Comparison of ENCODE assay signal across 20 cellular contexts in the genomic region with DNA sequence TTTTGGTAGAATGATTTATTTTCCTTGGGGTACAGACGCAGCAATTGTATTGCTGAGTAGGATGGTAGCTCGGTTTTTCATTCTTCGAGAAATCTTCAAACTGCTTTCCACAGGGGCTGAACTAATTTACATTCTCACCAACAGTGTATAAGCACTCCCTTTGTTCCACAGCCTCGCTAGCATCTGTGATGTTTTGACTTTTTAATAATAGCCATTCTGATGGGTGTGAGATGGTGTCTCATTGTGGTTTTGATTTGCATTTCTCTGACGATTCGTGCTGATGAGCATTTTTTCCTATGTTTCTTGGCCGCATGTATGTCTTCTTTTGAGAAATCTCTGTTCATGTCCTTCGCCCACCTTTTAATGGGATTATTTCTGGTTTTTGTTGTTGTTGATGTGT. TPM values are rescaled to one million over a fixed set of nuclear protein-coding genes. Genes with fewer than 3 reads are reported as not detected.
DNase-seq lines count a peak whose midpoint lies in the region; ATAC-seq and TF ChIP-seq lines count a peak whose summit lies in the region.
"Had no signal": no experiment of that assay in that cellular context is flagged by ENCODE, and none has a peak within 500 bp of the region (broad histone marks: within the 10 kb centered on the region; RNA-seq: fewer than 3 reads in every experiment).

No MANE protein-coding gene starts in this region.

- no peak overlapping the region for H3K4me3 ChIP-seq in MM.1S (ENCODE audit: low read length)
- no peak overlapping the region for H3K4me3 ChIP-seq in endodermal cell (ENCODE audit: low read length)
- H3K4me3 ChIP-seq in neural cell (ENCODE audit: low read length): no peak overlapping the region
- H3K4me3 ChIP-seq: A549, GM23248 had no signal

- no peak for ATAC-seq in HG03439 (IDR thresholded peaks at IDR 0.05; ENCODE audit: unreplicated experiment)
- no peak for ATAC-seq in GM19397 (IDR thresholded peaks at IDR 0.05; ENCODE audit: unreplicated experiment)
- ATAC-seq: HCT116 had no signal

- H3K27me3 Mint-ChIP-seq in endodermal cell (ENCODE audit: insufficient read depth): peaks cover 21% of the 10 kb centered on the region
- peaks cover 30% of the 10 kb centered on the region for H3K27me3 Mint-ChIP-seq in type B pancreatic cell

- peaks cover 9% of the 10 kb centered on the region for H3F3A ChIP-seq in MM.1S (ENCODE audit: insufficient read depth, low read length)
- no peaks in the 10 kb centered on the region for H3F3A ChIP-seq in neural cell (ENCODE audit: insufficient read depth, low read length, poor library complexity, severe bottlenecking)

- H3K4me1 ChIP-seq in MM.1S (ENCODE audit: low read length): peaks cover 29% of the 10 kb centered on the region
- no peaks in the 10 kb centered on the region for H3K4me1 ChIP-seq in endodermal cell (ENCODE audit: control insufficient read depth, insufficient read depth, low read length)
- H3K4me1 ChIP-seq: A549 had no signal

- H3K27ac Mint-ChIP-seq in endodermal cell (no peak overlapping the region), type B pancreatic cell (peak overlapping the region; percentile 9)
- H3K27ac Mint-ChIP-seq: CD4-positive, alpha-beta memory T cell; H9 had no signal

- TF ChIP-seq CTCF in MM.1S (IDR thresholded peaks at IDR 0.05; ENCODE audit: low read length): no peak
- TF ChIP-seq CTCF in endodermal cell (conservative IDR thresholded peaks at IDR 0.05): no peak
- TF ChIP-seq CTCF in neural cell (IDR thresholded peaks at IDR 0.05; ENCODE audit: poor library complexity, severe bottlenecking): no peak
- no peak for TF ChIP-seq CTCF in type B pancreatic cell (conservative IDR thresholded peaks at IDR 0.05)

- TF ChIP-seq EP300 in neural cell (conservative IDR thresholded peaks at IDR 0.05; ENCODE audit: poor library complexity, severe bottlenecking): no peak

- H3K4me1 Mint-ChIP-seq in endodermal cell (peaks cover 8% of the 10 kb centered on the region), type B pancreatic cell (ENCODE audit: unreplicated experiment) (peaks cover 29% of the 10 kb centered on the region)

- no peaks in the 10 kb centered on the region for H3K9me3 ChIP-seq in MM.1S (replicated peaks; ENCODE audit: insufficient read depth, low read length)
- no peaks in the 10 kb centered on the region for H3K9me3 ChIP-seq in endodermal cell (ENCODE audit: control insufficient read depth, low read length)
- no peaks in the 10 kb centered on the region for H3K9me3 ChIP-seq in neural cell (ENCODE audit: low read length)

- H3K9me3 Mint-ChIP-seq in endodermal cell (peaks cover 5% of the 10 kb centered on the region), type B pancreatic cell (peaks cover under 1% of the 10 kb centered on the region)

- DNase-seq in MM.1S (peak; percentile 54), endodermal cell (no peak), type B pancreatic cell (ENCODE audit: extremely low spot score, unreplicated experiment) (no peak), SIG-M5 treated with dmso at 0.1 percent for 504 hours (lab: John Stamatoyannopoulos, UW; ENCODE audit: unreplicated experiment) (no peak)
- DNase-seq: 8988T; ACHN; AML-193; C1 segment of cervical spinal cord; Calu3; CD4-positive, alpha-beta memory T cell; COR-L47; DMS79 treated with DMSO at 0.1 percent for 48 hours; GF-D8; GM23248 had no signal

- H3K27me3 ChIP-seq in MM.1S (replicated peaks; ENCODE audit: insufficient read depth, low read length) (no peaks in the 10 kb centered on the region), endodermal cell (ENCODE audit: control insufficient read depth, insufficient read depth, low read length, poor library complexity, severe bottlenecking) (no peaks in the 10 kb centered on the region), neural cell (ENCODE audit: insufficient read depth, low read depth, low read length) (no peaks in the 10 kb centered on the region)

- H3K36me3 Mint-ChIP-seq in endodermal cell (ENCODE audit: low read depth) (no peaks in the 10 kb centered on the region), type B pancreatic cell (no peaks in the 10 kb centered on the region)
- H3K36me3 Mint-ChIP-seq: CD4-positive, alpha-beta memory T cell had no signal

- H3K4me3 Mint-ChIP-seq in endodermal cell (no peak overlapping the region), type B pancreatic cell (no peak overlapping the region)
- H3K4me3 Mint-ChIP-seq: CD4-positive, alpha-beta memory T cell; H9 had no signal

- H3K27ac ChIP-seq in MM.1S (ENCODE audit: low read length): peak overlapping the region; percentile 29; the same call in 1 of the 2 replicates
- peak overlapping the region; percentile 60 for H3K27ac ChIP-seq in endodermal cell (ENCODE audit: low read depth, low read length)
- peak overlapping the region; percentile 86 for H3K27ac ChIP-seq in neural cell (ENCODE audit: low read length)
- H3K27ac ChIP-seq: A549, GM23248 had no signal

- TF ChIP-seq RAD21 in neural cell (conservative IDR thresholded peaks at IDR 0.05): no peak

- no peaks in the 10 kb centered on the region for H3K79me2 ChIP-seq in MM.1S (ENCODE audit: low read length)
- H3K79me2 ChIP-seq in neural cell (replicated peaks; ENCODE audit: insufficient read depth, low read length): no peaks in the 10 kb centered on the region

- 86 to 88% methylated on average over 4 to 8 of the region's 8 CpGs for WGBS in endodermal cell (ENCODE audit: insufficient coverage in 1 of 2, insufficient read length in 1 of 2), 2 experiments

- H2AFZ ChIP-seq in MM.1S (ENCODE audit: low read length): peak overlapping the region; percentile 17; the same call in 1 of the 2 replicates
- no peak overlapping the region for H2AFZ ChIP-seq in neural cell (ENCODE audit: low read depth, low read length)
- H2AFZ ChIP-seq: GM23248 had no signal

- H4K20me1 ChIP-seq in MM.1S (ENCODE audit: insufficient read depth, low read length) (no peaks in the 10 kb centered on the region), neural cell (ENCODE audit: insufficient read depth) (no peaks in the 10 kb centered on the region)

- H3K9me2 ChIP-seq in MM.1S (replicated peaks; ENCODE audit: insufficient read depth, low read length): no peaks in the 10 kb centered on the region
- no peaks in the 10 kb centered on the region for H3K9me2 ChIP-seq in neural cell (ENCODE audit: insufficient read depth, low read length)

- no peaks in the 10 kb centered on the region for H3K36me3 ChIP-seq in MM.1S (replicated peaks; ENCODE audit: insufficient read depth, low read length)
- no peaks in the 10 kb centered on the region for H3K36me3 ChIP-seq in endodermal cell (ENCODE audit: control insufficient read depth, insufficient read depth, low read length)
- H3K36me3 ChIP-seq in neural cell (ENCODE audit: insufficient read depth, low read length): no peaks in the 10 kb centered on the region

- peak overlapping the region; percentile 76; the same call in 1 of the 2 replicates for H3K4me2 ChIP-seq in MM.1S (ENCODE audit: low read depth, low read length)
- H3K4me2 ChIP-seq in neural cell (ENCODE audit: low read length): no peak overlapping the region
- H3K4me2 ChIP-seq: A549 had no signal

- H3K9ac ChIP-seq in MM.1S (ENCODE audit: low read length) (no peak overlapping the region), endodermal cell (ENCODE audit: extremely low read depth, low read length, poor library complexity, severe bottlenecking) (no peak overlapping the region), neural cell (ENCODE audit: low read length) (peak overlapping the region; percentile 54)
- H3K9ac ChIP-seq: GM23248 had no signal

TF ChIP-seq in neural cell, 6 proteins besides CTCF, POLR2A, EP300 and RAD21:
- TF ChIP-seq POLR2AphosphoS5 (IDR thresholded peaks at IDR 0.05) (peak; percentile 30), TAF1 (IDR thresholded peaks at IDR 0.05; ENCODE audit: low read depth) (no peak), SMC3 (conservative IDR thresholded peaks at IDR 0.05; ENCODE audit: poor library complexity) (no peak)

RNA-seq across cellular contexts. Expression of a gene that starts 54.8 kb away (rescaled TPM):
- 10 to 100 TPM; 32.4 to 32.7 TPM for total RNA-seq in endodermal cell
- polyA plus RNA-seq in endodermal cell (2013, experiment 1 of 2): 45.4 TPM
- 44.3 TPM for polyA plus RNA-seq in endodermal cell (2013, experiment 2 of 2)
- 48.4 and 55.2 TPM in 2 replicates for polyA plus RNA-seq in neural cell
- polyA minus RNA-seq in neural cell: 28.1 and 28.7 TPM in 2 replicates
- 43.0 and 47.4 TPM in 2 replicates for total RNA-seq in type B pancreatic cell (ENCODE audit: low replicate concordance)

Comparison
In these comparisons a context has a peak if more than half of its experiments do, and no peak if none do; other contexts are left out.
1. H3K27ac ChIP-seq: peak in every context shown above with its lines; median percentile 86 in neural cell; 60 in endodermal cell; 29 in MM.1S.